In genomic region chr13:21522847-21523246, GRCh38 we compare ENCODE assay signal across 20 cellular contexts.
"Had no signal": no experiment of that assay in that cellular context is flagged by ENCODE, and none has a peak within 500 bp of the region (broad histone marks: within the 10 kb centered on the region; RNA-seq: fewer than 3 reads in every experiment).

No MANE protein-coding gene starts in this region.

- ATAC-seq: esophagus mucosa; gastrocnemius medialis; left lobe of liver; mucosa of descending colon; natural killer cell treated with Interleukin-12 subunit alpha and Interleukin-12 subunit beta and Interleukin-15 and Interleukin-18, amount 100 ng/mL, for 72 hours; right lobe of liver; stimulated activated naive CD8-positive, alpha-beta T cell treated with anti-CD3 and anti-CD28 coated beads, Interleukin-15, amount 100 ng/mL, for 72 hours; upper lobe of right lung had no signal

- DNase-seq: cortex of kidney; foreskin fibroblast; gastrocnemius medialis; head of caudate nucleus; kidney; mucosa of descending colon; naive B cell; right lobe of liver; stimulated activated CD4-positive, alpha-beta T cell treated with anti-CD3 and anti-CD28 coated beads, Interleukin-12 subunit alpha, Interleukin-12 subunit beta, amount 100 ng/mL, for 4 hours; stimulated activated CD4-positive, alpha-beta T cell treated with anti-CD3 and anti-CD28 coated beads, Interleukin-1b, Interleukin-23, amount 100 ng/mL, for 48 hours; stimulated activated CD4-positive, alpha-beta T cell treated with anti-CD3 and anti-CD28 coated beads, Interleukin-4, amount 100 ng/mL, for 1 hour; stimulated activated CD8-positive, alpha-beta memory T cell treated with anti-CD3 and anti-CD28 coated beads, Interleukin-4, amount 100 ng/mL, for 48 hours; stimulated activated naive CD4-positive, alpha-beta T cell; stimulated activated naive CD8-positive, alpha-beta T cell treated with anti-CD3 and anti-CD28 coated beads, Interleukin-15, amount 100 ng/mL, for 72 hours; transverse colon; upper lobe of right lung; uterus had no signal
